Comparison of ENCODE assay signal across 18 cellular contexts in genomic region chr2:237496428-237496827, GRCh38. TPM values are rescaled to one million over a fixed set of nuclear protein-coding genes. Genes with fewer than 3 reads are reported as not detected.
"Had no signal": no experiment of that assay in that cellular context is flagged by ENCODE, and none has a peak within 500 bp of the region (broad histone marks: within the 10 kb centered on the region; RNA-seq: fewer than 3 reads in every experiment).

No MANE protein-coding gene starts in this region.

- H3K27ac ChIP-seq: hepatocyte, left ventricle myocardium inferior, spleen, thyroid gland had no signal

- H3K79me2 ChIP-seq: hepatocyte had no signal

- ATAC-seq: sciatic nerve had no signal

- H3K27me3 ChIP-seq: esophagus squamous epithelium, hepatocyte, thyroid gland had no signal

- FAIRE-seq: endothelial cell of umbilical vein, keratinocyte, TTC549 had no signal

- H3K4me1 ChIP-seq: spleen had no signal

- H2AFZ ChIP-seq: hepatocyte had no signal

- H3K4me2 ChIP-seq: hepatocyte had no signal

- H3K36me3 ChIP-seq: esophagus squamous epithelium, spleen had no signal

- H3K9me3 ChIP-seq: thyroid gland had no signal

- DNase-seq: activated CD4-positive, alpha-beta T cell treated with anti-CD3 and anti-CD28 coated beads, Interleukin-2, amount 10 ng/mL, durations not matched to agents 7 days and 5 days; activated naive CD8-positive, alpha-beta T cell treated with anti-CD3 and anti-CD28 coated beads for 36 hours; cortex of kidney; effector CD8-positive, alpha-beta T cell; esophagus squamous epithelium; left ventricle myocardium inferior; nephron progenitor cell; spleen; thyroid gland had no signal

- H3K4me3 ChIP-seq: esophagus squamous epithelium, hepatocyte, left ventricle myocardium inferior, spleen, thyroid gland had no signal

RNA-seq across cellular contexts. Expression of gene MLPH, which starts 9.4 kb away (rescaled TPM):
- total RNA-seq: activated CD4-positive, alpha-beta T cell treated with anti-CD3 and anti-CD28 coated beads, Interleukin-2, amount 10 ng/mL, durations not matched to agents 7 days and 5 days; activated CD8-positive, alpha-beta memory T cell treated with anti-CD3 and anti-CD28 coated beads for 36 hours; activated naive CD8-positive, alpha-beta T cell treated with anti-CD3 and anti-CD28 coated beads for 36 hours; activated T-helper 1 cell treated with anti-CD3 and anti-CD28 coated beads, Interleukin-12 subunit alpha, Interleukin-12 subunit beta, Interleukin-2, Interleukin-4 antibody, amounts not matched to agents 30 ng/mL and 10 ng/mL and 1 ng/mL, durations not matched to agents 14 hours and 24 hours and 36 hours; endothelial cell of umbilical vein; pulmonary artery endothelial cell; T-helper 2 cell treated with Interferon-gamma antibody and Interleukin-4, amounts not matched to agents 100 ng/mL and 5 ng/mL, for 36 hours had no signal
- polyA plus RNA-seq: endothelial cell of umbilical vein had no signal
